20 cellular contexts compared by ENCODE assay signal in genomic region chr10:123295644-123296043, GRCh38.
"Had no signal": no experiment of that assay in that cellular context is flagged by ENCODE, and none has a peak within 500 bp of the region (broad histone marks: within the 10 kb centered on the region; RNA-seq: fewer than 3 reads in every experiment).

No MANE protein-coding gene starts in this region.

- H3K4me3 ChIP-seq: adrenal gland had no signal

- H3K36me3 ChIP-seq: adrenal gland had no signal

- H3K4me1 ChIP-seq: adrenal gland had no signal

- H3K27ac ChIP-seq: adrenal gland had no signal

- H3K9me3 ChIP-seq: adrenal gland had no signal

- DNase-seq: activated B cell treated with CpG ODN at 0.5 μM for 24 hours; activated CD4-positive, alpha-beta T cell treated with anti-CD3 and anti-CD28 coated beads for 1 hour; activated CD8-positive, alpha-beta memory T cell treated with anti-CD3 and anti-CD28 coated beads, Interleukin-2, amount 50 U/mL, for 48 hours; activated CD8-positive, alpha-beta T cell treated with anti-CD3 and anti-CD28 coated beads, Interleukin-2, amount 10 ng/mL, durations not matched to agents 7 days and 5 days; activated naive CD4-positive, alpha-beta T cell treated with anti-CD3 and anti-CD28 coated beads, Interleukin-2, amount 50 U/mL, for 16 hours; activated naive CD8-positive, alpha-beta T cell treated with anti-CD3 and anti-CD28 coated beads, Interleukin-2, amount 10 ng/mL, durations not matched to agents 7 days and 5 days; activated T-cell treated with anti-CD3 and anti-CD28 coated beads, Interleukin-2, amount 50 U/mL, for 1 hour; adrenal gland; anterior cingulate cortex; cerebellar nuclear complex; KG1; NCI-H1105 treated with DMSO at 0.1 percent for 48 hours; NCI-H146; NCI-H187 treated with DMSO at 0.1 percent for 48 hours; NCI-H345; NCI-H510A; NCI-H526 treated with DMSO at 0.1 percent for 48 hours; SIG-M5; T-helper 17 cell; T-helper 9 cell had no signal
